8 cellular contexts compared by ENCODE assay signal in genomic region chr19:1064661-1065605, GRCh38. TPM values are rescaled to one million over a fixed set of nuclear protein-coding genes. Genes with fewer than 3 reads are reported as not detected.
DNase-seq lines count a peak whose midpoint lies in the region; ATAC-seq and TF ChIP-seq lines count a peak whose summit lies in the region.

No MANE protein-coding gene starts in this region.

- no peaks in the 10 kb centered on the region for H3K27me3 ChIP-seq in MM.1S (replicated peaks; ENCODE audit: insufficient read depth, low read length)
- H3K27me3 ChIP-seq in dorsolateral prefrontal cortex, result peaks cover 0 to 67% (median 47%) of the 10 kb centered on the region in 45 donors
- H3K27me3 ChIP-seq in lung (ENCODE audit: control insufficient read depth, insufficient read depth), result no peaks in the 10 kb centered on the region

- TF ChIP-seq CTCF in GM12864 (IDR thresholded peaks at IDR 0.05; ENCODE audit: low read depth, low read length, missing control alignments), result peak; percentile 91
- peak; percentile 85 for TF ChIP-seq CTCF in MM.1S (IDR thresholded peaks at IDR 0.05; ENCODE audit: low read length)
- TF ChIP-seq CTCF in dorsolateral prefrontal cortex (IDR thresholded peaks at IDR 0.05 in 54 of 56, conservative IDR thresholded peaks at IDR 0.05 in 2 of 56; ENCODE audit: low read depth in 1 of 56, partially characterized antibody in 56 of 56), result peak in 52 of 56 donors; percentile 10 to 67 (median 46)
- peak; percentile 84 for TF ChIP-seq CTCF in lung (IDR thresholded peaks at IDR 0.05; ENCODE audit: control extremely low read depth, extremely low read depth)

- peak overlapping the region; percentile 44 for H3K27ac Mint-ChIP-seq in activated CD4-positive, alpha-beta T cell treated with anti-CD3 and anti-CD28 coated beads, Interleukin-2, amount 10 ng/mL, durations not matched to agents 24 days and 14 days
- H3K27ac Mint-ChIP-seq in stimulated activated naive CD8-positive, alpha-beta T cell treated with anti-CD3 and anti-CD28 coated beads, Interleukin-15, amount 100 ng/mL, for 72 hours, result no peak overlapping the region

- no peaks in the 10 kb centered on the region for H3K9me2 ChIP-seq in MM.1S (replicated peaks; ENCODE audit: insufficient read depth, low read length)

- H3K36me3 Mint-ChIP-seq in activated CD4-positive, alpha-beta T cell treated with anti-CD3 and anti-CD28 coated beads, Interleukin-2, amount 10 ng/mL, durations not matched to agents 24 days and 14 days (ENCODE audit: low read depth), result peaks cover 12% of the 10 kb centered on the region

- H4K20me1 ChIP-seq in MM.1S (ENCODE audit: insufficient read depth, low read length), result no peaks in the 10 kb centered on the region

- no peak overlapping the region for H3K9ac ChIP-seq in MM.1S (ENCODE audit: low read length)

- H3K27me3 Mint-ChIP-seq in activated CD4-positive, alpha-beta T cell treated with anti-CD3 and anti-CD28 coated beads, Interleukin-2, amount 10 ng/mL, durations not matched to agents 24 days and 14 days, result no peaks in the 10 kb centered on the region
- H3K27me3 Mint-ChIP-seq in stimulated activated naive CD8-positive, alpha-beta T cell treated with anti-CD3 and anti-CD28 coated beads, Interleukin-15, amount 100 ng/mL, for 72 hours, result no peaks in the 10 kb centered on the region

- intact Hi-C loops in activated CD4-positive, alpha-beta T cell treated with anti-CD3 and anti-CD28 coated beads, Interleukin-2, amount 10 ng/mL, durations not matched to agents 24 days and 14 days (cut with micrococcal nuclease), result loop anchor here (2.0 to 5.0 kb wide), 3 partner anchors 16 to 177 kb away; partner anchors contain the start of genes ATP5F1D and GPX4
- intact Hi-C loops in dorsolateral prefrontal cortex (cut with DNase I), result no loop called here

- ATAC-seq in lung (ENCODE audit: insufficient read depth, low FRiP score) (peak; percentile 32), GM19324 (IDR thresholded peaks at IDR 0.05; ENCODE audit: low FRiP score, unreplicated experiment) (no peak)
- ATAC-seq in stimulated activated naive CD8-positive, alpha-beta T cell treated with anti-CD3 and anti-CD28 coated beads, Interleukin-15, amount 100 ng/mL, for 72 hours, result peak; percentile 48

- H3K79me2 ChIP-seq in MM.1S (ENCODE audit: low read length), result peaks cover 34% of the 10 kb centered on the region

- H3K4me3 ChIP-seq in GM12864 (ENCODE audit: low read depth, low read length) (no peak overlapping the region), MM.1S (ENCODE audit: low read length) (no peak overlapping the region), dorsolateral prefrontal cortex (peak overlapping the region in 1 of 59 donors; percentile 5), lung (no peak overlapping the region)

- H3K27ac ChIP-seq in MM.1S (ENCODE audit: low read length), result no peak overlapping the region
- H3K27ac ChIP-seq in dorsolateral prefrontal cortex, result no peak overlapping the region
- peak overlapping the region in 1 of 2 donors; percentile 56 for H3K27ac ChIP-seq in lung (ENCODE audit: low read depth in 1 of 2, low read length in 1 of 2)

- H3K9me3 Mint-ChIP-seq in activated CD4-positive, alpha-beta T cell treated with anti-CD3 and anti-CD28 coated beads, Interleukin-2, amount 10 ng/mL, durations not matched to agents 24 days and 14 days, result no peaks in the 10 kb centered on the region
- H3K9me3 Mint-ChIP-seq in stimulated activated naive CD8-positive, alpha-beta T cell treated with anti-CD3 and anti-CD28 coated beads, Interleukin-15, amount 100 ng/mL, for 72 hours, result no peaks in the 10 kb centered on the region

- peak overlapping the region; percentile 48 for H3K4me3 Mint-ChIP-seq in activated CD4-positive, alpha-beta T cell treated with anti-CD3 and anti-CD28 coated beads, Interleukin-2, amount 10 ng/mL, durations not matched to agents 24 days and 14 days
- peak overlapping the region; percentile 3 to 93 for H3K4me3 Mint-ChIP-seq in stimulated activated naive CD8-positive, alpha-beta T cell treated with anti-CD3 and anti-CD28 coated beads, Interleukin-15, amount 100 ng/mL, for 72 hours

- DNase-seq in GM12864 (ENCODE audit: low read depth), result no peak
- DNase-seq in MM.1S, result peak; percentile 83
- DNase-seq in activated CD4-positive, alpha-beta T cell treated with anti-CD3 and anti-CD28 coated beads, Interleukin-2, amount 10 ng/mL, durations not matched to agents 24 days and 14 days, result peak; percentile 94
- peak in 1 of 10 donors; percentile 64 for DNase-seq in dorsolateral prefrontal cortex
- DNase-seq in lung (ENCODE audit: low spot score), result peak; percentile 71
- peak; percentile 75 to 76 for DNase-seq in stimulated activated naive CD8-positive, alpha-beta T cell treated with anti-CD3 and anti-CD28 coated beads, Interleukin-15, amount 100 ng/mL, for 72 hours
- no peak for DNase-seq in globus pallidus (ENCODE audit: low spot score)

- 9 to 13% methylated on average over 57 to 60 of the region's 60 CpGs for WGBS in lung, 2 donors

- H3K36me3 ChIP-seq in MM.1S (replicated peaks; ENCODE audit: insufficient read depth, low read length) (no peaks in the 10 kb centered on the region), lung (ENCODE audit: control insufficient read depth in 2 of 2, insufficient read depth in 2 of 2, low read length in 2 of 2) (no peaks in the 10 kb centered on the region)

- H2AFZ ChIP-seq in MM.1S (ENCODE audit: low read length), result peak overlapping the region; percentile 22; the same call in 1 of the 2 replicates

- H3F3A ChIP-seq in MM.1S (ENCODE audit: insufficient read depth, low read length), result peaks cover 59% of the 10 kb centered on the region

- H3K4me1 ChIP-seq in MM.1S (ENCODE audit: low read length) (peaks cover 22% of the 10 kb centered on the region), lung (ENCODE audit: control insufficient read depth in 2 of 2, insufficient read depth in 2 of 2, low read length in 2 of 2) (peaks cover 0 to 29% of the 10 kb centered on the region in 2 donors)

- no peaks in the 10 kb centered on the region for H3K9me3 ChIP-seq in MM.1S (replicated peaks; ENCODE audit: insufficient read depth, low read length)
- peaks cover 0 to 2% of the 10 kb centered on the region in 2 donors for H3K9me3 ChIP-seq in lung (ENCODE audit: control insufficient read depth in 2 of 2, insufficient read depth in 1 of 2, low read length in 1 of 2)

- H3K4me2 ChIP-seq in MM.1S (ENCODE audit: low read depth, low read length), result peak overlapping the region; percentile 46; the same call in 1 of the 2 replicates

- H3K4me1 Mint-ChIP-seq in activated CD4-positive, alpha-beta T cell treated with anti-CD3 and anti-CD28 coated beads, Interleukin-2, amount 10 ng/mL, durations not matched to agents 24 days and 14 days, result peaks cover 29% of the 10 kb centered on the region
- H3K4me1 Mint-ChIP-seq in stimulated activated naive CD8-positive, alpha-beta T cell treated with anti-CD3 and anti-CD28 coated beads, Interleukin-15, amount 100 ng/mL, for 72 hours, result peaks cover 54% of the 10 kb centered on the region

RNA-seq across cellular contexts. Expression of gene ARHGAP45, which starts 2.0 kb away (rescaled TPM):
- total RNA-seq in activated CD4-positive, alpha-beta T cell treated with anti-CD3 and anti-CD28 coated beads, Interleukin-2, amount 10 ng/mL, durations not matched to agents 24 days and 14 days, result 176 and 183 TPM in 2 replicates
- total RNA-seq in dorsolateral prefrontal cortex (10 to 100 TPM in 55 of 120 experiments, 1 to 10 TPM in 65; 2.8 to 23.4 (median 9.5) TPM), lung (10 to 100 TPM; 23.8 to 86.4 TPM)
- 100 to 1,000 TPM in 1 of 2 donors, 10 to 100 TPM in 1; 75.4 to 117 TPM for polyA plus RNA-seq in lung

RNA-seq across cellular contexts. Expression of gene ABCA7, which starts 25.0 kb away (rescaled TPM):
- total RNA-seq in activated CD4-positive, alpha-beta T cell treated with anti-CD3 and anti-CD28 coated beads, Interleukin-2, amount 10 ng/mL, durations not matched to agents 24 days and 14 days, result 15.8 TPM in 2 replicates
- total RNA-seq in dorsolateral prefrontal cortex (10 to 100 TPM; 12.5 to 56.5 (median 28.1) TPM), lung (10 to 100 TPM; 20.1 to 50.0 TPM)
- 10 to 100 TPM; 33.5 to 54.4 TPM for polyA plus RNA-seq in lung

RNA-seq across cellular contexts. Expression of gene POLR2E, which starts 30.2 kb away (rescaled TPM):
- total RNA-seq in activated CD4-positive, alpha-beta T cell treated with anti-CD3 and anti-CD28 coated beads, Interleukin-2, amount 10 ng/mL, durations not matched to agents 24 days and 14 days, result 273 and 274 TPM in 2 replicates
- total RNA-seq in dorsolateral prefrontal cortex (100 to 1,000 TPM; 114 to 230 (median 158) TPM), lung (100 to 1,000 TPM in 1 of 2 donors, 10 to 100 TPM in 1; 78.4 to 188 TPM)
- polyA plus RNA-seq in lung, result 100 to 1,000 TPM; 120 to 196 TPM

RNA-seq across cellular contexts. Expression of gene CNN2, which starts 38.5 kb away (rescaled TPM):
- 112 TPM in 2 replicates for total RNA-seq in activated CD4-positive, alpha-beta T cell treated with anti-CD3 and anti-CD28 coated beads, Interleukin-2, amount 10 ng/mL, durations not matched to agents 24 days and 14 days
- total RNA-seq in dorsolateral prefrontal cortex (10 to 100 TPM in 31 of 120 experiments, 1 to 10 TPM in 89; 1.1 to 28.7 (median 6.6) TPM), lung (100 to 1,000 TPM; 161 to 236 TPM)
- 100 to 1,000 TPM; 162 to 198 TPM for polyA plus RNA-seq in lung

RNA-seq across cellular contexts. Expression of gene GPX4, which starts 38.9 kb away (rescaled TPM):
- 225 and 239 TPM in 2 replicates for total RNA-seq in activated CD4-positive, alpha-beta T cell treated with anti-CD3 and anti-CD28 coated beads, Interleukin-2, amount 10 ng/mL, durations not matched to agents 24 days and 14 days
- 100 to 1,000 TPM; 189 to 425 (median 310) TPM for total RNA-seq in dorsolateral prefrontal cortex
- total RNA-seq in lung, result 100 to 1,000 TPM in 1 of 2 donors, 10 to 100 TPM in 1; 91.6 to 365 TPM
- 1,000 to 10,000 TPM in 1 of 2 donors, 100 to 1,000 TPM in 1; 566 to 1,031 TPM for polyA plus RNA-seq in lung

Comparison
In these comparisons a context has a peak if more than half of its experiments do, and no peak if none do; other contexts are left out.
1. DNase-seq: peak in MM.1S (single experiment), activated CD4-positive, alpha-beta T cell treated with anti-CD3 and anti-CD28 coated beads, Interleukin-2, amount 10 ng/mL, durations not matched to agents 24 days and 14 days (single experiment), lung (single experiment) and stimulated activated naive CD8-positive, alpha-beta T cell treated with anti-CD3 and anti-CD28 coated beads, Interleukin-15, amount 100 ng/mL, for 72 hours (2 of 2); none in GM12864 (single experiment) and globus pallidus (single experiment).
2. Peak in every context shown above with its lines, with median percentiles within 50 percentile points of each other: CTCF ChIP-seq.